ENCODE assay signal across 15 cellular contexts in genomic region chr18:80107396-80107795, GRCh38. TPM values are rescaled to one million over a fixed set of nuclear protein-coding genes. Genes with fewer than 3 reads are reported as not detected.
DNase-seq lines count a peak whose midpoint lies in the region; ATAC-seq and TF ChIP-seq lines count a peak whose summit lies in the region.
"Had no signal": no experiment of that assay in that cellular context is flagged by ENCODE, and none has a peak within 500 bp of the region (broad histone marks: within the 10 kb centered on the region; RNA-seq: fewer than 3 reads in every experiment).

No MANE protein-coding gene starts in this region.

- no peaks in the 10 kb centered on the region for H3K9me3 ChIP-seq in CD8-positive, alpha-beta memory T cell (ENCODE audit: low read length)
- H3K9me3 ChIP-seq in T-helper 17 cell (ENCODE audit: control insufficient read depth, low read length, poor library complexity, severe bottlenecking), result no peaks in the 10 kb centered on the region
- no peaks in the 10 kb centered on the region for H3K9me3 ChIP-seq in osteoblast (ENCODE audit: low read depth, low read length)
- H3K9me3 ChIP-seq: SJSA1 had no signal

- no peaks in the 10 kb centered on the region for H3K27me3 ChIP-seq in CD8-positive, alpha-beta memory T cell (ENCODE audit: insufficient read depth, low read length, poor library complexity, severe bottlenecking)
- H3K27me3 ChIP-seq in osteoblast (ENCODE audit: insufficient read depth, low read length), result peaks cover 6% of the 10 kb centered on the region
- H3K27me3 ChIP-seq: SJSA1 had no signal

- CTCF ChIA-PET in CD8-positive, alpha-beta memory T cell (lab: Charles Lee), result no interaction called here

- peaks cover 16% of the 10 kb centered on the region for H3K4me1 ChIP-seq in CD8-positive, alpha-beta memory T cell (ENCODE audit: insufficient read depth, low read length)
- peaks cover 18% of the 10 kb centered on the region for H3K4me1 ChIP-seq in osteoblast (ENCODE audit: insufficient read depth, low read length)

- POLR2A ChIA-PET in CD8-positive, alpha-beta memory T cell (lab: Charles Lee), result interaction anchor here (1.8 kb wide), 1 partner anchor 74 kb away, joined by 5 read pairs; no protein-coding TSS in a partner anchor

- no peaks in the 10 kb centered on the region for H3K36me3 ChIP-seq in CD8-positive, alpha-beta memory T cell (ENCODE audit: insufficient read depth, low read length)
- no peaks in the 10 kb centered on the region for H3K36me3 ChIP-seq in osteoblast (ENCODE audit: insufficient read depth, low read length)

- H3K27me3 Mint-ChIP-seq in CD8-positive, alpha-beta memory T cell, result no peaks in the 10 kb centered on the region
- H3K27me3 Mint-ChIP-seq in T-helper 17 cell (no peaks in the 10 kb centered on the region), immature natural killer cell (ENCODE audit: low read depth in 3 of 3) (peaks cover 9 to 13% (median 11%) of the 10 kb centered on the region in 3 donors)

- H3K79me2 ChIP-seq in osteoblast (ENCODE audit: insufficient read depth, low read length), result peaks cover 29% of the 10 kb centered on the region

- H2AFZ ChIP-seq in osteoblast (ENCODE audit: low read length), result peak overlapping the region; percentile 20

- H3K9me3 Mint-ChIP-seq in CD8-positive, alpha-beta memory T cell, result no peaks in the 10 kb centered on the region
- H3K9me3 Mint-ChIP-seq in immature natural killer cell, result no peaks in the 10 kb centered on the region
- H3K9me3 Mint-ChIP-seq: activated naive CD4-positive, alpha-beta T cell treated with anti-CD3 and anti-CD28 coated beads for 36 hours had no signal

- no peak overlapping the region for H3K4me2 ChIP-seq in osteoblast (ENCODE audit: insufficient read depth, low read length)

- peak overlapping the region in 4 of 7 donors; percentile 34 to 90 (median 67) for H3K4me3 Mint-ChIP-seq in CD8-positive, alpha-beta memory T cell
- no peak overlapping the region for H3K4me3 Mint-ChIP-seq in T-helper 17 cell
- H3K4me3 Mint-ChIP-seq in immature natural killer cell, result peak overlapping the region in 4 of 5 donors; percentile 41 to 82 (median 58)

- ATAC-seq in T-helper 17 cell, result no peak
- ATAC-seq in GM21576 (IDR thresholded peaks at IDR 0.05; ENCODE audit: unreplicated experiment), result no peak
- ATAC-seq: PC-3 had no signal

- no peak overlapping the region for H3K27ac ChIP-seq in CD8-positive, alpha-beta memory T cell (ENCODE audit: low read depth, low read length)
- H3K27ac ChIP-seq in osteoblast (ENCODE audit: low read depth, low read length), result no peak overlapping the region
- H3K27ac ChIP-seq: SJSA1 had no signal

- peaks cover 20% of the 10 kb centered on the region for H4K20me1 ChIP-seq in osteoblast (ENCODE audit: insufficient read depth, low read length)

- no peak overlapping the region for H3K4me3 ChIP-seq in CD8-positive, alpha-beta memory T cell (ENCODE audit: low read length)
- no peak overlapping the region for H3K4me3 ChIP-seq in osteoblast (ENCODE audit: insufficient read depth, low read length)
- H3K4me3 ChIP-seq: SJSA1 had no signal

- peaks cover 26 to 48% (median 35%) of the 10 kb centered on the region in 3 donors for H3K4me1 Mint-ChIP-seq in CD8-positive, alpha-beta memory T cell
- H3K4me1 Mint-ChIP-seq in T-helper 17 cell, result peaks cover 31% of the 10 kb centered on the region
- peaks cover 12 to 34% of the 10 kb centered on the region in 2 donors for H3K4me1 Mint-ChIP-seq in immature natural killer cell

- TF ChIP-seq CTCF in osteoblast (IDR thresholded peaks at IDR 0.05; ENCODE audit: extremely low read depth, low read depth, low read length), result no peak

- H3K36me3 Mint-ChIP-seq in CD8-positive, alpha-beta memory T cell, result peaks cover 0 to 3% (median 0%) of the 10 kb centered on the region in 3 donors
- peaks cover under 1% of the 10 kb centered on the region for H3K36me3 Mint-ChIP-seq in T-helper 17 cell (ENCODE audit: low read depth)
- H3K36me3 Mint-ChIP-seq in immature natural killer cell, result no peaks in the 10 kb centered on the region

- DNase-seq in CD8-positive, alpha-beta memory T cell, result no peak
- no peak for DNase-seq in T-helper 17 cell
- no peak for DNase-seq in immature natural killer cell
- DNase-seq in osteoblast (ENCODE audit: insufficient read length, low spot score, missing footprints), result no peak
- DNase-seq in NCI-H526 (lab: John Stamatoyannopoulos, UW), result no peak
- DNase-seq in hepatic stellate cell (ENCODE audit: low spot score), result no peak
- DNase-seq: activated CD8-positive, alpha-beta memory T cell treated with anti-CD3 and anti-CD28 coated beads, Interleukin-2, amount 50 U/mL, for 48 hours; activated naive CD4-positive, alpha-beta T cell treated with anti-CD3 and anti-CD28 coated beads for 36 hours; NCI-H1105 treated with DMSO at 0.1 percent for 48 hours; PC-3; stimulated activated CD4-positive, alpha-beta T cell treated with anti-CD3 and anti-CD28 coated beads, Interleukin-2, amount 100 ng/mL, for 48 hours; substantia nigra; T1000 had no signal

- peak overlapping the region; percentile 22 to 98 (median 83) for H3K27ac Mint-ChIP-seq in CD8-positive, alpha-beta memory T cell
- H3K27ac Mint-ChIP-seq in T-helper 17 cell (peak overlapping the region; percentile 56), immature natural killer cell (peak overlapping the region; percentile 74 to 95 (median 88))

RNA-seq across cellular contexts. Expression of gene ADNP2, which starts 1.7 kb away (rescaled TPM):
- 10 to 100 TPM; 18.5 to 18.9 TPM for total RNA-seq in CD8-positive, alpha-beta memory T cell
- 9.8 TPM for polyA plus RNA-seq in CD8-positive, alpha-beta memory T cell
- total RNA-seq in T-helper 17 cell, result 10 to 100 TPM; 41.5 to 50.0 TPM
- 1 to 10 TPM; 3.6 to 7.2 (median 5.2) TPM for polyA plus RNA-seq in immature natural killer cell
- total RNA-seq in osteoblast, result 22.1 and 22.4 TPM in 2 replicates
